23 cellular contexts compared by ENCODE assay signal in genomic region chr1:22681564-22682276, GRCh38. TPM values are rescaled to one million over a fixed set of nuclear protein-coding genes. Genes with fewer than 3 reads are reported as not detected.
A peak's percentile ranks its signal among the peaks of the same experiment; 100 is the strongest.
DNase-seq lines count a peak whose midpoint lies in the region; ATAC-seq and TF ChIP-seq lines count a peak whose summit lies in the region.
"Had no signal": no experiment of that assay in that cellular context is flagged by ENCODE, and none has a peak within 500 bp of the region (broad histone marks: within the 10 kb centered on the region; RNA-seq: fewer than 3 reads in every experiment).

No MANE protein-coding gene starts in this region.

- no peaks in the 10 kb centered on the region for H3K27me3 ChIP-seq in neural progenitor cell
- peaks cover 89% of the 10 kb centered on the region for H3K27me3 ChIP-seq in MM.1S (replicated peaks; ENCODE audit: insufficient read depth, low read length)
- H3K27me3 ChIP-seq: BE2C; BLaER1 treated with 17β-estradiol and CSF1 and Interleukin-3, amounts not matched to agents 10 nM and 100 nM had no signal

- no peaks in the 10 kb centered on the region for H3K36me3 Mint-ChIP-seq in neural progenitor cell
- H3K36me3 Mint-ChIP-seq: CD14-positive monocyte; CD8-positive, alpha-beta memory T cell had no signal

- peaks cover 9% of the 10 kb centered on the region for H3K27me3 Mint-ChIP-seq in neural progenitor cell (ENCODE audit: insufficient read depth, low read depth)

- H3K4me2 ChIP-seq in neural progenitor cell (no peak overlapping the region), MM.1S (ENCODE audit: low read depth, low read length) (no peak overlapping the region)
- H3K4me2 ChIP-seq: BLaER1 treated with 17β-estradiol and CSF1 and Interleukin-3, amounts not matched to agents 10 nM and 100 nM; GM23338 had no signal

- H3K27ac ChIP-seq in HEK293 (ENCODE audit: extremely low read depth, low read depth, low read length) (no peak overlapping the region), VCaP (peak overlapping the region; percentile 41; the same call in 1 of the 2 replicates), neural progenitor cell (no peak overlapping the region), MM.1S (ENCODE audit: low read length) (no peak overlapping the region)
- H3K27ac ChIP-seq: BLaER1 treated with 17β-estradiol and CSF1 and Interleukin-3, amounts not matched to agents 10 nM and 100 nM had no signal

- H3K79me2 ChIP-seq in neural progenitor cell (ENCODE audit: low read depth) (no peaks in the 10 kb centered on the region), MM.1S (ENCODE audit: low read length) (no peaks in the 10 kb centered on the region)

- POLR2A ChIA-PET in HEK293 (lab: Yijun Ruan, JAX), result no interaction called here

- H3K4me3 ChIP-seq in HEK293 (ENCODE audit: low read depth, low read length), result no peak overlapping the region
- no peak overlapping the region for H3K4me3 ChIP-seq in neural progenitor cell
- no peak overlapping the region for H3K4me3 ChIP-seq in MM.1S (ENCODE audit: low read length)
- H3K4me3 ChIP-seq: BLaER1 treated with 17β-estradiol and CSF1 and Interleukin-3, amounts not matched to agents 10 nM and 100 nM; GM12878; GM23338; HAP-1 had no signal

- H2AFZ ChIP-seq in neural progenitor cell (replicated peaks) (no peak overlapping the region), MM.1S (ENCODE audit: low read length) (no peak overlapping the region)
- H2AFZ ChIP-seq: GM23338 had no signal

- H3F3A ChIP-seq in neural progenitor cell (ENCODE audit: low read depth), result peaks cover 35% of the 10 kb centered on the region
- H3F3A ChIP-seq in MM.1S (ENCODE audit: insufficient read depth, low read length), result no peaks in the 10 kb centered on the region

- no peaks in the 10 kb centered on the region for H3K9me3 Mint-ChIP-seq in neural progenitor cell
- H3K9me3 Mint-ChIP-seq: CD14-positive monocyte; CD4-positive, alpha-beta T cell; CD8-positive, alpha-beta memory T cell; GM23338 had no signal

- H3K9me2 ChIP-seq in MM.1S (replicated peaks; ENCODE audit: insufficient read depth, low read length), result no peaks in the 10 kb centered on the region

- no peak for ATAC-seq in GM18870 (IDR thresholded peaks at IDR 0.05; ENCODE audit: unreplicated experiment)
- ATAC-seq: GM12878, GM23338 had no signal

- peak overlapping the region; percentile 61 for H3K27ac Mint-ChIP-seq in neural progenitor cell
- H3K27ac Mint-ChIP-seq: CD14-positive monocyte; CD4-positive, alpha-beta T cell; CD8-positive, alpha-beta memory T cell; GM23338 had no signal

- no peaks in the 10 kb centered on the region for H3K36me3 ChIP-seq in HEK293 (ENCODE audit: control insufficient read depth in 2 of 2, insufficient read depth in 1 of 2, low read length in 2 of 2)
- H3K36me3 ChIP-seq in neural progenitor cell, result no peaks in the 10 kb centered on the region
- H3K36me3 ChIP-seq in MM.1S (replicated peaks; ENCODE audit: insufficient read depth, low read length), result no peaks in the 10 kb centered on the region
- H3K36me3 ChIP-seq: BE2C; BLaER1 treated with 17β-estradiol and CSF1 and Interleukin-3, amounts not matched to agents 10 nM and 100 nM; HAP-1 had no signal

- H4K20me1 ChIP-seq in neural progenitor cell (ENCODE audit: low read depth) (no peaks in the 10 kb centered on the region), MM.1S (ENCODE audit: insufficient read depth, low read length) (no peaks in the 10 kb centered on the region)

- CTCF ChIA-PET in HEK293 (lab: Yijun Ruan, JAX), result no interaction called here

- H3K9me3 ChIP-seq in HEK293 (ENCODE audit: control insufficient read depth, insufficient read depth, low read depth, low read length), result no peaks in the 10 kb centered on the region
- H3K9me3 ChIP-seq in neural progenitor cell (ENCODE audit: low read depth), result no peaks in the 10 kb centered on the region
- no peaks in the 10 kb centered on the region for H3K9me3 ChIP-seq in MM.1S (replicated peaks; ENCODE audit: insufficient read depth, low read length)
- H3K9me3 ChIP-seq: BE2C; BLaER1 treated with 17β-estradiol and CSF1 and Interleukin-3, amounts not matched to agents 10 nM and 100 nM; HAP-1 had no signal

- H3K4me1 ChIP-seq in HEK293 (ENCODE audit: control insufficient read depth, insufficient read depth, low read length) (no peaks in the 10 kb centered on the region), neural progenitor cell (peaks cover 38% of the 10 kb centered on the region), MM.1S (ENCODE audit: low read length) (no peaks in the 10 kb centered on the region)
- H3K4me1 ChIP-seq: BE2C; BLaER1 treated with 17β-estradiol and CSF1 and Interleukin-3, amounts not matched to agents 10 nM and 100 nM; HAP-1 had no signal

- no peak for TF ChIP-seq CTCF in HEK293 (tag by site-specific recombination; IDR thresholded peaks at IDR 0.05)
- no peak for TF ChIP-seq CTCF in VCaP (conservative IDR thresholded peaks at IDR 0.05)
- no peak for TF ChIP-seq CTCF in neural progenitor cell (IDR thresholded peaks at IDR 0.05)
- no peak for TF ChIP-seq CTCF in MM.1S (IDR thresholded peaks at IDR 0.05; ENCODE audit: low read length)

- peaks cover 30% of the 10 kb centered on the region for H3K4me1 Mint-ChIP-seq in neural progenitor cell
- H3K4me1 Mint-ChIP-seq: CD14-positive monocyte; CD8-positive, alpha-beta memory T cell had no signal

- DNase-seq in SK-N-DZ (ENCODE audit: low spot score) (peak; percentile 94), neural progenitor cell (ENCODE audit: low spot score) (no peak), NCI-H2196 treated with DMSO at 0.1 percent for 48 hours (lab: John Stamatoyannopoulos, UW; ENCODE audit: unreplicated experiment) (no peak), MM.1S (no peak)
- DNase-seq in activated effector memory CD4-positive, alpha-beta T cell treated with Interleukin-2 at 50 U/mL for 16 hours, result no peak
- DNase-seq: BE2C; CD4-positive, alpha-beta T cell; CD8-positive, alpha-beta memory T cell; DMS 273 treated with DMSO at 0.1 percent for 48 hours; DMS79; EL; GDM1 had no signal

- H3K9ac ChIP-seq in neural progenitor cell (no peak overlapping the region), MM.1S (ENCODE audit: low read length) (no peak overlapping the region)
- H3K9ac ChIP-seq: BLaER1 treated with 17β-estradiol and CSF1 and Interleukin-3, amounts not matched to agents 10 nM and 100 nM had no signal

- no peak overlapping the region for H3K4me3 Mint-ChIP-seq in neural progenitor cell
- H3K4me3 Mint-ChIP-seq: CD14-positive monocyte; CD4-positive, alpha-beta T cell; CD8-positive, alpha-beta memory T cell; GM23338 had no signal

TF ChIP-seq in HEK293, 187 proteins besides CTCF, POLR2A, EP300 and RAD21:
- TF ChIP-seq ZFHX2 (tag by site-specific recombination; conservative IDR thresholded peaks at IDR 0.05), result peak; percentile 77
- TF ChIP-seq ZNF677 (tag by site-specific recombination; IDR thresholded peaks at IDR 0.05), result no peak
- TF ChIP-seq EGR2 (tag by site-specific recombination; IDR thresholded peaks at IDR 0.05; ENCODE audit: low read depth), result peak; percentile 76
TF ChIP-seq in HEK293: peak in this region for 2.

RNA-seq across cellular contexts. Expression of gene C1QB, which starts 28.7 kb away (rescaled TPM):
- polyA plus RNA-seq in SK-N-DZ (2014; cell fraction: cytosol; rRNA removed), result not detected in 2 replicates
- not detected in 2 replicates for polyA plus RNA-seq in SK-N-DZ (2014; cell fraction: nucleus; rRNA removed)
- not detected in 2 replicates for total RNA-seq in neural progenitor cell (ENCODE audit: low replicate concordance)
- total RNA-seq: A172; A673; CD4-positive, alpha-beta T cell; GM23338; H4 had no signal
- polyA plus RNA-seq: CD8-positive, alpha-beta memory T cell; GM12878; GM23338 had no signal

RNA-seq across cellular contexts. Expression of gene EPHB2, which starts 28.9 kb away (rescaled TPM):
- 18.1 and 20.8 TPM in 2 replicates for polyA plus RNA-seq in SK-N-DZ (2014; cell fraction: cytosol; rRNA removed)
- polyA plus RNA-seq in SK-N-DZ (2014; cell fraction: nucleus; rRNA removed), result 10.5 and 13.7 TPM in 2 replicates
- total RNA-seq in neural progenitor cell (ENCODE audit: low replicate concordance), result 38.3 and 80.2 TPM in 2 replicates
- polyA plus RNA-seq: CD8-positive, alpha-beta memory T cell had no signal

RNA-seq across cellular contexts. Expression of gene C1QC, which starts 38.3 kb away (rescaled TPM):
- polyA plus RNA-seq in SK-N-DZ (2014; cell fraction: cytosol; rRNA removed), result not detected in 2 replicates
- not detected in 2 replicates for polyA plus RNA-seq in SK-N-DZ (2014; cell fraction: nucleus; rRNA removed)
- total RNA-seq in neural progenitor cell (ENCODE audit: low replicate concordance), result not detected in 2 replicates
- total RNA-seq: A172; A673; CD4-positive, alpha-beta T cell; GM23338; H4 had no signal
- polyA plus RNA-seq: CD8-positive, alpha-beta memory T cell; GM12878; GM23338 had no signal

RNA-seq across cellular contexts. Expression of gene C1QA, which starts 45.3 kb away (rescaled TPM):
- polyA plus RNA-seq in SK-N-DZ (2014; cell fraction: cytosol; rRNA removed), result not detected in 2 replicates
- not detected in 2 replicates for polyA plus RNA-seq in SK-N-DZ (2014; cell fraction: nucleus; rRNA removed)
- not detected in 2 replicates for total RNA-seq in neural progenitor cell (ENCODE audit: low replicate concordance)
- total RNA-seq: A172; A673; CD4-positive, alpha-beta T cell; GM23338; H4 had no signal
- polyA plus RNA-seq: CD8-positive, alpha-beta memory T cell; GM12878; GM23338 had no signal
